ENCODE assay signal across 1 cellular context in genomic region chr5:166200532-166200931, GRCh38.
TF ChIP-seq lines count a peak whose summit lies in the region.

No MANE protein-coding gene starts in this region.

TF ChIP-seq in HepG2, 621 proteins besides CTCF, POLR2A, EP300 and RAD21 (continued from another document):
- no peak for TF ChIP-seq ZNF407 (CRISPR knock-in tag; IDR thresholded peaks at IDR 0.05; ENCODE audit: not compliant biosample characterization)
